Comparison of ENCODE assay signal across 21 cellular contexts in the genomic region with DNA sequence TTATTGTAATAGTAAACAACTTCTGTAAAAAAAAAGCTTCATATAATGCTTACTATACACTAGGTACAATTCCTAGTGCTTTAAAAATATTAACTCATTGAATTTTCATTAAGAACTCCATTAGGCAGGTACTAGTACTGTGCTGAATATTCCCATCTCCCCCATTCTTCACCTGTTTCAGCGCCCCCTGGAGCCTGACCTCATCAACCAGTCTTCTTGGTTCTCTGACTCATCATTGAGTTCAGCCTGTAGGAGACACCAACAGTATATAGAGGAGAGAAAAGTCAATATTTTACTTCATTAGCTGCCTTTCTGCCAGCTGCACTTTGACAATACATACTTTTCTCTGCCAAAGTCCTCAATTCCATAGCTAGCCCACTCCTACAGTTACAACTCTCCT.
DNase-seq lines count a peak whose midpoint lies in the region; ATAC-seq and TF ChIP-seq lines count a peak whose summit lies in the region.
"Had no signal": no experiment of that assay in that cellular context is flagged by ENCODE, and none has a peak within 500 bp of the region (broad histone marks: within the 10 kb centered on the region; RNA-seq: fewer than 3 reads in every experiment).

No MANE protein-coding gene starts in this region.

- no peak overlapping the region for H3K4me2 ChIP-seq in smooth muscle cell

- no peak for ATAC-seq in GM19395 (IDR thresholded peaks at IDR 0.05; ENCODE audit: unreplicated experiment)
- ATAC-seq: SK-N-SH treated with all-trans-retinoic acid at 6 μM for 48 hours had no signal

- peaks cover 2% of the 10 kb centered on the region for H3K9me3 Mint-ChIP-seq in activated naive CD4-positive, alpha-beta T cell treated with anti-CD3 and anti-CD28 coated beads for 36 hours
- peaks cover 3% of the 10 kb centered on the region for H3K9me3 Mint-ChIP-seq in activated naive CD4-positive, alpha-beta T cell treated with anti-CD3 and anti-CD28 coated beads, Interleukin-2, amount 10 ng/mL, durations not matched to agents 7 days and 5 days

- CTCF ChIA-PET in activated naive CD4-positive, alpha-beta T cell treated with anti-CD3 and anti-CD28 coated beads for 36 hours (lab: Charles Lee): interaction anchor here (0.6 to 0.9 kb wide), 2 partner anchors 40 to 620 kb away, joined by 4 read pairs; no protein-coding TSS in a partner anchor
- CTCF ChIA-PET in activated naive CD4-positive, alpha-beta T cell treated with anti-CD3 and anti-CD28 coated beads, Interleukin-2, amount 10 ng/mL, durations not matched to agents 7 days and 5 days (lab: Charles Lee): no interaction called here

- H3K4me1 Mint-ChIP-seq in activated naive CD4-positive, alpha-beta T cell treated with anti-CD3 and anti-CD28 coated beads for 36 hours (ENCODE audit: low read depth): no peaks in the 10 kb centered on the region
- no peaks in the 10 kb centered on the region for H3K4me1 Mint-ChIP-seq in activated naive CD4-positive, alpha-beta T cell treated with anti-CD3 and anti-CD28 coated beads, Interleukin-2, amount 10 ng/mL, durations not matched to agents 7 days and 5 days
- H3K4me1 Mint-ChIP-seq: CD8-positive, alpha-beta memory T cell; central memory CD8-positive, alpha-beta T cell; naive B cell had no signal

- in situ Hi-C loops in transverse colon (cut with MboI; ENCODE audit: low pct_ligation_motif_present in 1 of 4, low pct_unique_long_range_greater_than_20kb in 1 of 4, low sequenced_read_pairs in 3 of 4): no loop called here

- H3K27me3 Mint-ChIP-seq in activated naive CD4-positive, alpha-beta T cell treated with anti-CD3 and anti-CD28 coated beads for 36 hours (ENCODE audit: low read depth): no peaks in the 10 kb centered on the region
- H3K27me3 Mint-ChIP-seq in activated naive CD4-positive, alpha-beta T cell treated with anti-CD3 and anti-CD28 coated beads, Interleukin-2, amount 10 ng/mL, durations not matched to agents 7 days and 5 days: no peaks in the 10 kb centered on the region
- H3K27me3 Mint-ChIP-seq: CD8-positive, alpha-beta memory T cell; central memory CD8-positive, alpha-beta T cell; naive B cell had no signal

- no peak for TF ChIP-seq POLR2A in transverse colon (IDR thresholded peaks at IDR 0.05)

- H3K27ac Mint-ChIP-seq in activated naive CD4-positive, alpha-beta T cell treated with anti-CD3 and anti-CD28 coated beads for 36 hours: no peak overlapping the region
- H3K27ac Mint-ChIP-seq in activated naive CD4-positive, alpha-beta T cell treated with anti-CD3 and anti-CD28 coated beads, Interleukin-2, amount 10 ng/mL, durations not matched to agents 7 days and 5 days: no peak overlapping the region
- H3K27ac Mint-ChIP-seq: CD8-positive, alpha-beta memory T cell; naive B cell had no signal

- 10% methylated on average over 1 of the region's 1 CpG for WGBS in smooth muscle cell (ENCODE audit: low lambda C conversion rate)
- 16 to 17% methylated on average over 1 of the region's 1 CpG for WGBS in transverse colon (ENCODE audit: low coverage in 1 of 2), 2 donors

- no peak overlapping the region for H3K9ac ChIP-seq in smooth muscle cell (ENCODE audit: low read depth)

- TF ChIP-seq CTCF in epithelial cell of proximal tubule (conservative IDR thresholded peaks at IDR 0.05; ENCODE audit: low read depth, low read length) (peak; percentile 54), smooth muscle cell (IDR thresholded peaks at IDR 0.05; ENCODE audit: borderline replicate concordance, insufficient read depth, poor library complexity, severe bottlenecking) (peak; percentile 10), transverse colon (IDR thresholded peaks at IDR 0.05) (no peak)

- DNase-seq in activated naive CD4-positive, alpha-beta T cell treated with anti-CD3 and anti-CD28 coated beads for 36 hours: peak; percentile 4
- no peak for DNase-seq in activated naive CD4-positive, alpha-beta T cell treated with anti-CD3 and anti-CD28 coated beads, Interleukin-2, amount 10 ng/mL, durations not matched to agents 7 days and 5 days
- peak; percentile 9 for DNase-seq in NAMALWA (ENCODE audit: low spot score)
- DNase-seq in epithelial cell of proximal tubule (ENCODE audit: low read depth): no peak
- no peak for DNase-seq in smooth muscle cell (lab: John Stamatoyannopoulos, UW; ENCODE audit: unreplicated experiment)
- DNase-seq in transverse colon: no peak
- no peak for DNase-seq in HuH-7 (ENCODE audit: low spot score)
- DNase-seq: activated gamma-delta T cell; amniotic stem cell; CD8-positive, alpha-beta memory T cell; IMR-90; MM.1S; naive B cell; NCI-H1930; NCI-H510A treated with DMSO at 0.1 percent for 48 hours; Peyer's patch; stimulated activated CD4-positive, alpha-beta T cell treated with anti-CD3 and anti-CD28 coated beads, Interleukin-4, amount 100 ng/mL, for 1 hour; T1000 had no signal

- H2AFZ ChIP-seq in smooth muscle cell (ENCODE audit: low read depth): no peak overlapping the region

- TF ChIP-seq EP300 in transverse colon (IDR thresholded peaks at IDR 0.05; ENCODE audit: low read depth): no peak

- H3K9me3 ChIP-seq in smooth muscle cell (replicated peaks; ENCODE audit: low read depth) (no peaks in the 10 kb centered on the region), transverse colon (no peaks in the 10 kb centered on the region)
- H3K9me3 ChIP-seq: Peyer's patch had no signal

- no peaks in the 10 kb centered on the region for H3K36me3 Mint-ChIP-seq in activated naive CD4-positive, alpha-beta T cell treated with anti-CD3 and anti-CD28 coated beads for 36 hours (ENCODE audit: low read depth)
- no peaks in the 10 kb centered on the region for H3K36me3 Mint-ChIP-seq in activated naive CD4-positive, alpha-beta T cell treated with anti-CD3 and anti-CD28 coated beads, Interleukin-2, amount 10 ng/mL, durations not matched to agents 7 days and 5 days
- H3K36me3 Mint-ChIP-seq: CD8-positive, alpha-beta memory T cell; naive B cell had no signal

- H3F3A ChIP-seq in smooth muscle cell (ENCODE audit: low read depth): no peaks in the 10 kb centered on the region

- H3K4me3 ChIP-seq in epithelial cell of proximal tubule (ENCODE audit: low read depth, low read length) (no peak overlapping the region), smooth muscle cell (no peak overlapping the region), transverse colon (no peak overlapping the region)
- H3K4me3 ChIP-seq: Peyer's patch had no signal

- H3K27ac ChIP-seq in smooth muscle cell (ENCODE audit: low read depth) (no peak overlapping the region), transverse colon (no peak overlapping the region)
- H3K27ac ChIP-seq: Peyer's patch had no signal

- no peaks in the 10 kb centered on the region for H3K27me3 ChIP-seq in smooth muscle cell (ENCODE audit: low read depth)
- no peaks in the 10 kb centered on the region for H3K27me3 ChIP-seq in transverse colon
- H3K27me3 ChIP-seq: Peyer's patch had no signal

- intact Hi-C loops in activated naive CD4-positive, alpha-beta T cell treated with anti-CD3 and anti-CD28 coated beads for 36 hours (cut with micrococcal nuclease): no loop called here
- intact Hi-C loops in transverse colon (cut with DNase I; ENCODE audit: low total_unique reads): no loop called here

- H3K36me3 ChIP-seq in smooth muscle cell (ENCODE audit: low read depth) (no peaks in the 10 kb centered on the region), transverse colon (no peaks in the 10 kb centered on the region)
- H3K36me3 ChIP-seq: Peyer's patch had no signal

- H3K4me1 ChIP-seq in smooth muscle cell (ENCODE audit: low read depth) (peaks cover 8% of the 10 kb centered on the region), transverse colon (no peaks in the 10 kb centered on the region)
- H3K4me1 ChIP-seq: Peyer's patch had no signal

- H3K79me2 ChIP-seq in smooth muscle cell (ENCODE audit: low read depth): no peaks in the 10 kb centered on the region

- no peaks in the 10 kb centered on the region for H4K20me1 ChIP-seq in smooth muscle cell (ENCODE audit: low read depth)

- no peak overlapping the region for H3K4me3 Mint-ChIP-seq in activated naive CD4-positive, alpha-beta T cell treated with anti-CD3 and anti-CD28 coated beads for 36 hours
- H3K4me3 Mint-ChIP-seq in activated naive CD4-positive, alpha-beta T cell treated with anti-CD3 and anti-CD28 coated beads, Interleukin-2, amount 10 ng/mL, durations not matched to agents 7 days and 5 days: no peak overlapping the region
- H3K4me3 Mint-ChIP-seq: CD8-positive, alpha-beta memory T cell; central memory CD8-positive, alpha-beta T cell; naive B cell had no signal

Comparison
In these comparisons a context has a peak if more than half of its experiments do, and no peak if none do; other contexts are left out.
1. DNase-seq: peak in activated naive CD4-positive, alpha-beta T cell treated with anti-CD3 and anti-CD28 coated beads for 36 hours (single experiment) and NAMALWA (single experiment); none in activated naive CD4-positive, alpha-beta T cell treated with anti-CD3 and anti-CD28 coated beads, Interleukin-2, amount 10 ng/mL, durations not matched to agents 7 days and 5 days (single experiment), epithelial cell of proximal tubule (single experiment), smooth muscle cell (single experiment), transverse colon (single experiment) and HuH-7 (single experiment).
2. CTCF ChIP-seq: peak in epithelial cell of proximal tubule (single experiment) and smooth muscle cell (single experiment); none in transverse colon (0 of 5).